ENCODE assay signal across 1 cellular context in genomic region chr17:59388070-59388556, GRCh38.
A peak's percentile ranks its signal among the peaks of the same experiment; 100 is the strongest.
TF ChIP-seq lines count a peak whose summit lies in the region.

No MANE protein-coding gene starts in this region.

TF ChIP-seq in K562, 482 proteins besides CTCF, POLR2A, EP300 and RAD21 (continued from another document and continues in another):
- TF ChIP-seq ZNF274 (IDR thresholded peaks at IDR 0.05; ENCODE audit: borderline replicate concordance, low read depth, low read length) (no peak), THRAP3 (IDR thresholded peaks at IDR 0.05; ENCODE audit: borderline replicate concordance) (no peak), MAFG (tag; conservative IDR thresholded peaks at IDR 0.05) (0 out of 2 replicates have a peak, but pooled peaks have one; percentile 35), ZNF217 (CRISPR knock-in tag; IDR thresholded peaks at IDR 0.05) (no peak), ZNF696 (CRISPR knock-in tag; conservative IDR thresholded peaks at IDR 0.05) (no peak), TGIF2 (CRISPR knock-in tag; IDR thresholded peaks at IDR 0.05) (no peak), USF1 (CRISPR knock-in tag; IDR thresholded peaks at IDR 0.05) (no peak), CHD7 (IDR thresholded peaks at IDR 0.05; ENCODE audit: low read depth, low read length) (no peak), SAFB2 (IDR thresholded peaks at IDR 0.05; ENCODE audit: borderline replicate concordance, low read depth, low read length, severe bottlenecking) (no peak), TFAP4 (CRISPR knock-in tag; IDR thresholded peaks at IDR 0.05; ENCODE audit: borderline replicate concordance) (no peak), CBFA2T2 (conservative IDR thresholded peaks at IDR 0.05) (peak; percentile 53), FOXO4 (CRISPR knock-in tag; IDR thresholded peaks at IDR 0.05) (no peak), ZNF699 (CRISPR knock-in tag; IDR thresholded peaks at IDR 0.05; ENCODE audit: insufficient replicate concordance) (no peak), MBD1 (CRISPR knock-in tag; IDR thresholded peaks at IDR 0.05) (no peak), ZNF445 (CRISPR knock-in tag; IDR thresholded peaks at IDR 0.05; ENCODE audit: low read depth) (no peak), CGGBP1 (CRISPR knock-in tag; IDR thresholded peaks at IDR 0.05) (no peak), TEAD4 (IDR thresholded peaks at IDR 0.05; ENCODE audit: low read length) (peak; percentile 57; the same call in 1 of the 2 replicates), TEAD4 (CRISPR knock-in tag; IDR thresholded peaks at IDR 0.05; ENCODE audit: borderline replicate concordance) (no peak), ELF1 (tag; IDR thresholded peaks at IDR 0.05) (no peak), HES1 (IDR thresholded peaks at IDR 0.05; ENCODE audit: low read depth) (no peak), POLR2AphosphoS5 (IDR thresholded peaks at IDR 0.05; ENCODE audit: control insufficient read depth, insufficient read depth, low read depth, low read length) (no peak), PRDM10 (IDR thresholded peaks at IDR 0.05; ENCODE audit: partially characterized antibody) (peak; percentile 63), TAL1 (IDR thresholded peaks at IDR 0.05) (0 out of 2 replicates have a peak, but pooled peaks have one; percentile 24), ZZZ3 (IDR thresholded peaks at IDR 0.05) (no peak), HMG20B (CRISPR knock-in tag; IDR thresholded peaks at IDR 0.05) (no peak), MXD1 (CRISPR knock-in tag; IDR thresholded peaks at IDR 0.05; ENCODE audit: borderline replicate concordance, poor library complexity, severe bottlenecking) (no peak), E4F1 (CRISPR knock-in tag; IDR thresholded peaks at IDR 0.05; ENCODE audit: borderline replicate concordance) (no peak), RFX7 (CRISPR knock-in tag; IDR thresholded peaks at IDR 0.05) (no peak), TAF1 (IDR thresholded peaks at IDR 0.05; ENCODE audit: control insufficient read depth, extremely low read depth, insufficient read depth, low read length, severe bottlenecking) (no peak), U2AF2 (optimal IDR thresholded peaks at IDR 0.05; ENCODE audit: low read depth, low read length) (no peak), PHTF2 (CRISPR knock-in tag; IDR thresholded peaks at IDR 0.05) (no peak)
